Comparison of ENCODE assay signal across 21 cellular contexts in genomic region chr11:70641366-70641765, GRCh38.
DNase-seq lines count a peak whose midpoint lies in the region; TF ChIP-seq lines count a peak whose summit lies in the region.
"Had no signal": no experiment of that assay in that cellular context is flagged by ENCODE, and none has a peak within 500 bp of the region (broad histone marks: within the 10 kb centered on the region; RNA-seq: fewer than 3 reads in every experiment).

No MANE protein-coding gene starts in this region.

- no peak for TF ChIP-seq POLR2A in testis (IDR thresholded peaks at IDR 0.05)

- WGBS in endodermal cell (ENCODE audit: insufficient coverage in 1 of 2, insufficient read length in 1 of 2), 2 experiments, result 78 to 82% methylated on average over 12 of the region's 12 CpGs
- 52 to 82% methylated on average over 11 to 12 of the region's 12 CpGs for whole genome bisulfite sequencing in testis, 2 donors

- no peak overlapping the region for H3K27ac ChIP-seq in cardiac muscle cell
- H3K27ac ChIP-seq in endodermal cell (ENCODE audit: low read depth, low read length), result no peak overlapping the region
- no peak overlapping the region for H3K27ac ChIP-seq in testis
- H3K27ac ChIP-seq: GM23248, neutrophil, stomach, vagina had no signal

- no peaks in the 10 kb centered on the region for H3K9me3 ChIP-seq in cardiac muscle cell (ENCODE audit: low read depth)
- no peaks in the 10 kb centered on the region for H3K9me3 ChIP-seq in endodermal cell (ENCODE audit: control insufficient read depth, low read length)
- no peaks in the 10 kb centered on the region for H3K9me3 ChIP-seq in testis
- H3K9me3 ChIP-seq: neutrophil, stomach, vagina had no signal

- H3K27ac Mint-ChIP-seq in endodermal cell (no peak overlapping the region), mesothelial cell of epicardium (no peak overlapping the region)
- H3K27ac Mint-ChIP-seq: activated CD4-positive, alpha-beta T cell treated with anti-CD3 and anti-CD28 coated beads, Interleukin-2, amount 10 ng/mL, durations not matched to agents 7 days and 5 days; activated naive CD4-positive, alpha-beta T cell treated with anti-CD3 and anti-CD28 coated beads for 36 hours; CD4-positive, CD25-positive, alpha-beta regulatory T cell had no signal

- TF ChIP-seq CTCF in cardiac muscle cell (IDR thresholded peaks at IDR 0.05; ENCODE audit: low read depth, low read length) (no peak), endodermal cell (conservative IDR thresholded peaks at IDR 0.05) (no peak), testis (IDR thresholded peaks at IDR 0.05) (no peak), mesothelial cell of epicardium (IDR thresholded peaks at IDR 0.05; ENCODE audit: unreplicated experiment) (no peak)

- no peaks in the 10 kb centered on the region for H3K4me1 ChIP-seq in cardiac muscle cell (ENCODE audit: low read depth)
- peaks cover 4% of the 10 kb centered on the region for H3K4me1 ChIP-seq in endodermal cell (ENCODE audit: control insufficient read depth, insufficient read depth, low read length)
- H3K4me1 ChIP-seq in testis, result no peaks in the 10 kb centered on the region
- H3K4me1 ChIP-seq: stomach, vagina had no signal

- H3K27me3 Mint-ChIP-seq in endodermal cell (ENCODE audit: insufficient read depth), result no peaks in the 10 kb centered on the region
- peaks cover 3% of the 10 kb centered on the region for H3K27me3 Mint-ChIP-seq in mesothelial cell of epicardium (ENCODE audit: low read depth)
- H3K27me3 Mint-ChIP-seq: activated CD4-positive, alpha-beta T cell treated with anti-CD3 and anti-CD28 coated beads, Interleukin-2, amount 10 ng/mL, durations not matched to agents 7 days and 5 days; CD4-positive, CD25-positive, alpha-beta regulatory T cell had no signal

- H3K27me3 ChIP-seq in cardiac muscle cell (no peaks in the 10 kb centered on the region), endodermal cell (ENCODE audit: control insufficient read depth, insufficient read depth, low read length, poor library complexity, severe bottlenecking) (no peaks in the 10 kb centered on the region), testis (no peaks in the 10 kb centered on the region)
- H3K27me3 ChIP-seq: vagina had no signal

- H3K4me3 ChIP-seq in cardiac muscle cell (no peak overlapping the region), endodermal cell (ENCODE audit: low read length) (no peak overlapping the region), testis (no peak overlapping the region)
- H3K4me3 ChIP-seq: GM23248, stomach, vagina had no signal

- no peak overlapping the region for H3K4me3 Mint-ChIP-seq in endodermal cell
- H3K4me3 Mint-ChIP-seq in mesothelial cell of epicardium, result no peak overlapping the region
- H3K4me3 Mint-ChIP-seq: activated CD4-positive, alpha-beta T cell treated with anti-CD3 and anti-CD28 coated beads, Interleukin-2, amount 10 ng/mL, durations not matched to agents 7 days and 5 days; activated naive CD4-positive, alpha-beta T cell treated with anti-CD3 and anti-CD28 coated beads for 36 hours; CD4-positive, CD25-positive, alpha-beta regulatory T cell had no signal

- H3K9me3 Mint-ChIP-seq in endodermal cell, result no peaks in the 10 kb centered on the region
- H3K9me3 Mint-ChIP-seq in mesothelial cell of epicardium, result no peaks in the 10 kb centered on the region
- H3K9me3 Mint-ChIP-seq: activated CD4-positive, alpha-beta T cell treated with anti-CD3 and anti-CD28 coated beads, Interleukin-2, amount 10 ng/mL, durations not matched to agents 7 days and 5 days; activated naive CD4-positive, alpha-beta T cell treated with anti-CD3 and anti-CD28 coated beads for 36 hours had no signal

- DNase-seq in cardiac muscle cell (ENCODE audit: low read depth in 1 of 2, low spot score in 1 of 2) (peak; percentile 6 to 8), cardiac septum (ENCODE audit: low spot score) (no peak), RPMI8226 (peak; percentile 88), endodermal cell (peak; percentile 63), testis (peak; percentile 72), KG1 (lab: John Stamatoyannopoulos, UW) (no peak), SK-N-DZ (ENCODE audit: low spot score) (no peak), mesothelial cell of epicardium (ENCODE audit: low spot score in 2 of 2, unreplicated experiment in 2 of 2) (no peak)
- DNase-seq: activated CD4-positive, alpha-beta T cell treated with anti-CD3 and anti-CD28 coated beads, Interleukin-2, amount 10 ng/mL, durations not matched to agents 7 days and 5 days; activated naive CD4-positive, alpha-beta T cell treated with anti-CD3 and anti-CD28 coated beads for 36 hours; activated T-cell treated with anti-CD3 and anti-CD28 coated beads for 4 hours; CD4-positive, CD25-positive, alpha-beta regulatory T cell; EL; GM23248; mesenchymal stem cell; NCI-H2081 treated with DMSO at 0.1 percent for 48 hours; right cardiac atrium; stomach; T-helper 2 cell had no signal

- intact Hi-C loops in cardiac septum (cut with DNase I) (no loop called here), testis (cut with DNase I; ENCODE audit: low total_unique reads) (no loop called here)

- H3K4me1 Mint-ChIP-seq in endodermal cell, result peaks cover 15% of the 10 kb centered on the region
- peaks cover 5% of the 10 kb centered on the region for H3K4me1 Mint-ChIP-seq in mesothelial cell of epicardium
- H3K4me1 Mint-ChIP-seq: activated CD4-positive, alpha-beta T cell treated with anti-CD3 and anti-CD28 coated beads, Interleukin-2, amount 10 ng/mL, durations not matched to agents 7 days and 5 days; CD4-positive, CD25-positive, alpha-beta regulatory T cell had no signal

- no peaks in the 10 kb centered on the region for H3K36me3 ChIP-seq in cardiac muscle cell
- no peaks in the 10 kb centered on the region for H3K36me3 ChIP-seq in endodermal cell (ENCODE audit: control insufficient read depth, insufficient read depth, low read length)
- H3K36me3 ChIP-seq in testis (ENCODE audit: low read depth, missing control alignments), result no peaks in the 10 kb centered on the region
- H3K36me3 ChIP-seq: neutrophil, stomach, vagina had no signal

- no peaks in the 10 kb centered on the region for H3K36me3 Mint-ChIP-seq in endodermal cell (ENCODE audit: low read depth)
- no peaks in the 10 kb centered on the region for H3K36me3 Mint-ChIP-seq in mesothelial cell of epicardium
- H3K36me3 Mint-ChIP-seq: CD4-positive, CD25-positive, alpha-beta regulatory T cell had no signal

- H3K9ac ChIP-seq in endodermal cell (ENCODE audit: extremely low read depth, low read length, poor library complexity, severe bottlenecking), result no peak overlapping the region
- H3K9ac ChIP-seq: GM23248 had no signal

Comparison
In these comparisons a context has a peak if more than half of its experiments do, and no peak if none do; other contexts are left out.
1. DNase-seq: peak in cardiac muscle cell (2 of 2), RPMI8226 (single experiment), endodermal cell (single experiment) and testis (single experiment); none in cardiac septum (single experiment), KG1 (single experiment), SK-N-DZ (single experiment) and mesothelial cell of epicardium (0 of 2).